ENCODE assay signal across 16 cellular contexts in genomic region chr2:88860421-88861075, GRCh38.
DNase-seq lines count a peak whose midpoint lies in the region; ATAC-seq and TF ChIP-seq lines count a peak whose summit lies in the region.
"Had no signal": no experiment of that assay in that cellular context is flagged by ENCODE, and none has a peak within 500 bp of the region (broad histone marks: within the 10 kb centered on the region; RNA-seq: fewer than 3 reads in every experiment).

No MANE protein-coding gene starts in this region.

- peaks cover 8% of the 10 kb centered on the region for H3K27me3 ChIP-seq in gastroesophageal sphincter

- H3K27me3 Mint-ChIP-seq in activated T-cell treated with anti-CD3 and anti-CD28 coated beads, Interleukin-2, amount 50 U/mL, for 4 hours (ENCODE audit: low read depth) = peaks cover 18% of the 10 kb centered on the region
- H3K27me3 Mint-ChIP-seq in activated T-cell treated with anti-CD3 and anti-CD28 coated beads, Interleukin-2, amount 50 U/mL, for 24 hours = peaks cover 26% of the 10 kb centered on the region
- peaks cover 8% of the 10 kb centered on the region for H3K27me3 Mint-ChIP-seq in activated naive CD8-positive, alpha-beta T cell treated with anti-CD3 and anti-CD28 coated beads, Interleukin-2, amount 50 U/mL, for 24 hours
- H3K27me3 Mint-ChIP-seq in stimulated activated naive B cell treated with anti-CD40 and anti-IgM and Interleukin-4, amounts not matched to agents 10 μg/mL and 1 μg/mL and 100 μg/mL, for 72 hours = peaks cover 0 to 6% of the 10 kb centered on the region in 2 donors

- TF ChIP-seq POLR2A in gastroesophageal sphincter (IDR thresholded peaks at IDR 0.05) = no peak

- no peaks in the 10 kb centered on the region for H3K36me3 Mint-ChIP-seq in activated T-cell treated with anti-CD3 and anti-CD28 coated beads, Interleukin-2, amount 50 U/mL, for 4 hours (ENCODE audit: insufficient read depth)
- H3K36me3 Mint-ChIP-seq in activated T-cell treated with anti-CD3 and anti-CD28 coated beads, Interleukin-2, amount 50 U/mL, for 24 hours (ENCODE audit: low read depth) = no peaks in the 10 kb centered on the region
- H3K36me3 Mint-ChIP-seq in activated naive CD8-positive, alpha-beta T cell treated with anti-CD3 and anti-CD28 coated beads, Interleukin-2, amount 50 U/mL, for 24 hours (ENCODE audit: low read depth) = peaks cover 6% of the 10 kb centered on the region
- peaks cover 52 to 64% of the 10 kb centered on the region in 2 donors for H3K36me3 Mint-ChIP-seq in stimulated activated naive B cell treated with anti-CD40 and anti-IgM and Interleukin-4, amounts not matched to agents 10 μg/mL and 1 μg/mL and 100 μg/mL, for 72 hours

- no peaks in the 10 kb centered on the region for H3K9me3 ChIP-seq in gastroesophageal sphincter

- no peak for TF ChIP-seq CTCF in gastroesophageal sphincter (IDR thresholded peaks at IDR 0.05)

- H3K4me1 Mint-ChIP-seq in activated T-cell treated with anti-CD3 and anti-CD28 coated beads, Interleukin-2, amount 50 U/mL, for 4 hours (ENCODE audit: low read depth) = no peaks in the 10 kb centered on the region
- H3K4me1 Mint-ChIP-seq in activated T-cell treated with anti-CD3 and anti-CD28 coated beads, Interleukin-2, amount 50 U/mL, for 24 hours (ENCODE audit: low read depth) = peaks cover under 1% of the 10 kb centered on the region
- peaks cover 4% of the 10 kb centered on the region for H3K4me1 Mint-ChIP-seq in activated naive CD8-positive, alpha-beta T cell treated with anti-CD3 and anti-CD28 coated beads, Interleukin-2, amount 50 U/mL, for 24 hours
- H3K4me1 Mint-ChIP-seq in stimulated activated naive B cell treated with anti-CD40 and anti-IgM and Interleukin-4, amounts not matched to agents 10 μg/mL and 1 μg/mL and 100 μg/mL, for 72 hours = peaks cover 35 to 55% of the 10 kb centered on the region in 2 donors

- no peak overlapping the region for H3K27ac ChIP-seq in gastroesophageal sphincter

- no peak for TF ChIP-seq EP300 in gastroesophageal sphincter (IDR thresholded peaks at IDR 0.05)

- H3K4me3 ChIP-seq in gastroesophageal sphincter = no peak overlapping the region

- H3K36me3 ChIP-seq in gastroesophageal sphincter = no peaks in the 10 kb centered on the region

- 85 to 100% methylated on average over 3 to 11 of the region's 11 CpGs for WGBS in gastroesophageal sphincter (ENCODE audit: low coverage in 1 of 2), 2 donors

- H3K27ac Mint-ChIP-seq in activated T-cell treated with anti-CD3 and anti-CD28 coated beads, Interleukin-2, amount 50 U/mL, for 24 hours = no peak overlapping the region
- peak overlapping the region; percentile 13 for H3K27ac Mint-ChIP-seq in activated naive CD8-positive, alpha-beta T cell treated with anti-CD3 and anti-CD28 coated beads, Interleukin-2, amount 50 U/mL, for 24 hours
- peak overlapping the region; percentile 100 for H3K27ac Mint-ChIP-seq in stimulated activated naive B cell treated with anti-CD40 and anti-IgM and Interleukin-4, amounts not matched to agents 10 μg/mL and 1 μg/mL and 100 μg/mL, for 72 hours

- H3K4me1 ChIP-seq in gastroesophageal sphincter = no peaks in the 10 kb centered on the region

- no peak for DNase-seq in activated T-cell treated with anti-CD3 and anti-CD28 coated beads, Interleukin-2, amount 50 U/mL, for 4 hours
- no peak for DNase-seq in activated T-cell treated with anti-CD3 and anti-CD28 coated beads, Interleukin-2, amount 50 U/mL, for 24 hours
- DNase-seq in NAMALWA (ENCODE audit: low spot score) = peak; percentile 10
- DNase-seq in activated naive CD8-positive, alpha-beta T cell treated with anti-CD3 and anti-CD28 coated beads, Interleukin-2, amount 50 U/mL, for 24 hours = no peak
- DNase-seq in stimulated activated naive B cell treated with anti-CD40 and anti-IgM and Interleukin-4, amounts not matched to agents 10 μg/mL and 1 μg/mL and 100 μg/mL, for 72 hours = no peak
- DNase-seq in DMS153 treated with DMSO at 0.1 percent for 48 hours (lab: John Stamatoyannopoulos, UW; ENCODE audit: unreplicated experiment) = no peak
- no peak for DNase-seq in hippocampal formation (lab: John Stamatoyannopoulos, UW)
- DNase-seq: 8988T, C1 segment of cervical spinal cord, COR-L47, DMS153, NCI-H1092, NCI-H1694, NCI-H748 treated with DMSO at 0.1 percent for 48 hours, SW 1271 had no signal

- H3K4me3 Mint-ChIP-seq in activated T-cell treated with anti-CD3 and anti-CD28 coated beads, Interleukin-2, amount 50 U/mL, for 4 hours = peak overlapping the region; percentile 5
- H3K4me3 Mint-ChIP-seq in activated T-cell treated with anti-CD3 and anti-CD28 coated beads, Interleukin-2, amount 50 U/mL, for 24 hours = no peak overlapping the region
- peak overlapping the region; percentile 34 for H3K4me3 Mint-ChIP-seq in activated naive CD8-positive, alpha-beta T cell treated with anti-CD3 and anti-CD28 coated beads, Interleukin-2, amount 50 U/mL, for 24 hours
- peak overlapping the region; percentile 90 to 94 for H3K4me3 Mint-ChIP-seq in stimulated activated naive B cell treated with anti-CD40 and anti-IgM and Interleukin-4, amounts not matched to agents 10 μg/mL and 1 μg/mL and 100 μg/mL, for 72 hours

- H3K9me3 Mint-ChIP-seq in activated T-cell treated with anti-CD3 and anti-CD28 coated beads, Interleukin-2, amount 50 U/mL, for 4 hours = no peaks in the 10 kb centered on the region
- H3K9me3 Mint-ChIP-seq in activated T-cell treated with anti-CD3 and anti-CD28 coated beads, Interleukin-2, amount 50 U/mL, for 24 hours = no peaks in the 10 kb centered on the region
- no peaks in the 10 kb centered on the region for H3K9me3 Mint-ChIP-seq in activated naive CD8-positive, alpha-beta T cell treated with anti-CD3 and anti-CD28 coated beads, Interleukin-2, amount 50 U/mL, for 24 hours
- peaks cover 0 to 3% of the 10 kb centered on the region in 2 donors for H3K9me3 Mint-ChIP-seq in stimulated activated naive B cell treated with anti-CD40 and anti-IgM and Interleukin-4, amounts not matched to agents 10 μg/mL and 1 μg/mL and 100 μg/mL, for 72 hours

- no peak for ATAC-seq in activated T-cell treated with anti-CD3 and anti-CD28 coated beads, Interleukin-2, amount 50 U/mL, for 4 hours
- ATAC-seq in activated naive CD8-positive, alpha-beta T cell treated with anti-CD3 and anti-CD28 coated beads, Interleukin-2, amount 50 U/mL, for 24 hours = no peak
- ATAC-seq in stimulated activated naive B cell treated with anti-CD40 and anti-IgM and Interleukin-4, amounts not matched to agents 10 μg/mL and 1 μg/mL and 100 μg/mL, for 72 hours (replicated peaks) = no peak
- no peak for ATAC-seq in gastroesophageal sphincter
